Comparison of ENCODE assay signal across 8 cellular contexts in genomic region chr14:21748869-21749303, GRCh38.
A peak's percentile ranks its signal among the peaks of the same experiment; 100 is the strongest.
DNase-seq lines count a peak whose midpoint lies in the region; ATAC-seq and TF ChIP-seq lines count a peak whose summit lies in the region.

No MANE protein-coding gene starts in this region.

- no peak overlapping the region for H3K4me3 Mint-ChIP-seq in HFFc6

- H3K4ac ChIP-seq in trophoblast cell (ENCODE audit: low read depth, low read length): no peak overlapping the region

- WGBS in trophoblast cell (ENCODE audit: extremely low coverage, insufficient coverage, insufficient read length): no CpG with 5 or more reads among the region's 5 CpGs

- no peaks in the 10 kb centered on the region for H3K79me2 ChIP-seq in trophoblast cell (ENCODE audit: control insufficient read depth, insufficient read depth, low read length, poor library complexity)

- H2AK5ac ChIP-seq in trophoblast cell (ENCODE audit: low read length): no peak overlapping the region

- no peaks in the 10 kb centered on the region for H3K4me1 Mint-ChIP-seq in HFFc6 (ENCODE audit: low read depth)

- H3K27me3 Mint-ChIP-seq in HFFc6 (ENCODE audit: insufficient read depth): no peaks in the 10 kb centered on the region

- H3K4me2 ChIP-seq in trophoblast cell (ENCODE audit: low read length): no peak overlapping the region

- TF ChIP-seq CTCF in HFFc6 (IDR thresholded peaks at IDR 0.05) (peak; percentile 69), fibroblast of the aortic adventitia (IDR thresholded peaks at IDR 0.05; ENCODE audit: insufficient read depth, low read length) (peak; percentile 57)

- H4K91ac ChIP-seq in trophoblast cell (ENCODE audit: low read depth, low read length): no peak overlapping the region

- H4K12ac ChIP-seq in trophoblast cell (ENCODE audit: low read depth, low read length): no peak overlapping the region

- H3K14ac ChIP-seq in trophoblast cell (ENCODE audit: low read length): no peak overlapping the region

- H2BK5ac ChIP-seq in trophoblast cell (ENCODE audit: low read depth, low read length, poor library complexity): no peak overlapping the region

- DNase-seq in Daoy (ENCODE audit: low read depth): peak; percentile 70
- no peak for DNase-seq in HFFc6
- DNase-seq in NT2/D1 (ENCODE audit: low read depth, low spot score): peak; percentile 42
- peak; percentile 38 for DNase-seq in activated T-cell treated with anti-CD3 and anti-CD28 coated beads for 24 hours (ENCODE audit: low read depth)
- peak; percentile 12 for DNase-seq in fibroblast of the aortic adventitia (ENCODE audit: low read depth)
- peak; percentile 32 to 65 for DNase-seq in trophoblast cell

- no peak overlapping the region for H4K8ac ChIP-seq in trophoblast cell (ENCODE audit: low read depth, low read length)

- no peak overlapping the region for H2BK120ac ChIP-seq in trophoblast cell (ENCODE audit: insufficient read depth, low read length, poor library complexity)

- no peaks in the 10 kb centered on the region for H3K27me3 ChIP-seq in NT2/D1 (ENCODE audit: insufficient read depth, insufficient read length)
- no peaks in the 10 kb centered on the region for H3K27me3 ChIP-seq in trophoblast cell (ENCODE audit: insufficient read depth, low read length)

- H3K18ac ChIP-seq in trophoblast cell (ENCODE audit: low read length): no peak overlapping the region

- H3K4me1 ChIP-seq in NT2/D1 (ENCODE audit: insufficient read depth, insufficient read length) (no peaks in the 10 kb centered on the region), trophoblast cell (ENCODE audit: control insufficient read depth in 1 of 2, insufficient read depth in 2 of 2, low read length in 2 of 2) (no peaks in the 10 kb centered on the region)

- no peak overlapping the region for H3K23ac ChIP-seq in trophoblast cell (ENCODE audit: low read length)

- no peak overlapping the region for H3K27ac Mint-ChIP-seq in HFFc6

- H2BK12ac ChIP-seq in trophoblast cell (ENCODE audit: low read length): no peak overlapping the region

- H3K9me3 Mint-ChIP-seq in HFFc6: peaks cover 31% of the 10 kb centered on the region

- no peaks in the 10 kb centered on the region for H3K79me1 ChIP-seq in trophoblast cell (ENCODE audit: low read length)

- H3K36me3 ChIP-seq in NT2/D1 (ENCODE audit: insufficient read depth, insufficient read length, low read length): no peaks in the 10 kb centered on the region
- no peaks in the 10 kb centered on the region for H3K36me3 ChIP-seq in trophoblast cell (ENCODE audit: control insufficient read depth in 1 of 2, insufficient read depth in 2 of 2, low read length in 2 of 2)

- H3K27ac ChIP-seq in trophoblast cell (ENCODE audit: low read depth, low read length): no peak overlapping the region

- H3K9ac ChIP-seq in NT2/D1 (ENCODE audit: insufficient read length, low read depth) (no peak overlapping the region), trophoblast cell (ENCODE audit: low read length) (no peak overlapping the region)

- no peaks in the 10 kb centered on the region for H3K9me3 ChIP-seq in NT2/D1 (ENCODE audit: insufficient read depth, low read length)
- H3K9me3 ChIP-seq in trophoblast cell (ENCODE audit: insufficient read depth, low read depth, low read length): no peaks in the 10 kb centered on the region

- no peak overlapping the region for H2AFZ ChIP-seq in trophoblast cell (ENCODE audit: insufficient read depth, low read length, poor library complexity)

- ATAC-seq in GM18520 (IDR thresholded peaks at IDR 0.05; ENCODE audit: unreplicated experiment) (no peak), HG02642 (IDR thresholded peaks at IDR 0.05; ENCODE audit: poor library complexity, unreplicated experiment) (no peak)

- no peak overlapping the region for H3K4me3 ChIP-seq in NT2/D1 (ENCODE audit: insufficient read length, low read depth)
- H3K4me3 ChIP-seq in fibroblast of the aortic adventitia (ENCODE audit: low read depth, low read length): no peak overlapping the region
- no peak overlapping the region for H3K4me3 ChIP-seq in trophoblast cell (ENCODE audit: low read depth, low read length)

- no peaks in the 10 kb centered on the region; the same call in 1 of the 2 replicates for H3K36me3 Mint-ChIP-seq in HFFc6 (ENCODE audit: low read depth)
